In the genomic region with DNA sequence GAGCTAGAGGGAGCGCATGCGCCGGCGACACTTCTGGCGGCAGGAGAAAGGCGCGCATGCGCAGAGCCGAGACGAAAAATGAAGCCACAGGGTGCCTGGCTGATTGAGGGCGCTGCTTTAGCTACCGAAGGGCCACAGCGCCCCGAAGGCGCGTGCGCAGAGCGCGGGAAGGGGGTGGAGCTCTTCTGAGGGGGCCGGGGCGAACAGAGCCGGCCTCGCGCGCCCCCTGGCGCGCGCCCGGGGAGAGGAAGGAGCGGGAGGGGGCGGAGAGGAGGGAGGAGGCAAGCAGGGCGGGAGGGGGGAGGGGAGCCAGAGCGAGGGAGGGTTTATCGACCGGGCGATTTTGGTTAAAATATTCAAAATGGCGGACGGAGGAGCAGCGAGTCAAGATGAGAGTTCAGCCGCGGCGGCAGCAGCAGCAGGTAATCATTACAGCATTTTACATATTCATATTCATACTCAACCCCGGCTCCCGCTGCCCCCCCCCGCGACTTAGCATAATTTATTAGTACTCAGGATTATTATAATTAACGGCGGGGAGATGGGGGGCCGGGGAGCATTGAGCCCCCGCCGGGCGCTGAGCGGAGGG, we compare ENCODE assay signal across 8 cellular contexts. TPM values are rescaled to one million over a fixed set of nuclear protein-coding genes. Genes with fewer than 3 reads are reported as not detected.
DNase-seq lines count a peak whose midpoint lies in the region; ATAC-seq and TF ChIP-seq lines count a peak whose summit lies in the region.

A gene (plus strand): TSS at position 350 of the 589 bp plus-strand sequence. CDS start 12 bp downstream, at position 362.

- H3K4me1 ChIP-seq in BE2C = no peaks in the 10 kb centered on the region

- POLR2A ChIA-PET in activated CD4-positive, alpha-beta T cell treated with anti-CD3 and anti-CD28 coated beads for 36 hours (lab: Charles Lee) = interaction anchor here (0.6 to 2.9 kb wide), 20 partner anchors 9 to 1392 kb away, joined by 3 to 13 read pairs (median 4); a partner anchor contains a TSS

- CTCF ChIA-PET in activated CD4-positive, alpha-beta T cell treated with anti-CD3 and anti-CD28 coated beads for 36 hours (lab: Charles Lee) = interaction anchor here (0.6 to 2.8 kb wide), 26 partner anchors 10 to 494 kb away, joined by 3 to 28 read pairs (median 4); a partner anchor contains a TSS

- peak; percentile 55 for ATAC-seq in HG03442 (IDR thresholded peaks at IDR 0.05; ENCODE audit: unreplicated experiment)
- peak; percentile 82 for ATAC-seq in activated CD4-positive, alpha-beta T cell treated with anti-CD3 and anti-CD28 coated beads for 36 hours

- no peaks in the 10 kb centered on the region for H3K27me3 Mint-ChIP-seq in activated CD4-positive, alpha-beta T cell treated with anti-CD3 and anti-CD28 coated beads for 36 hours

- H3K36me3 Mint-ChIP-seq in activated CD4-positive, alpha-beta T cell treated with anti-CD3 and anti-CD28 coated beads for 36 hours (ENCODE audit: low read depth) = peaks cover 3% of the 10 kb centered on the region

- no peaks in the 10 kb centered on the region for H3K27me3 ChIP-seq in BE2C

- peaks cover 43% of the 10 kb centered on the region for H3K4me1 Mint-ChIP-seq in activated CD4-positive, alpha-beta T cell treated with anti-CD3 and anti-CD28 coated beads for 36 hours

- no peaks in the 10 kb centered on the region for H3K9me3 Mint-ChIP-seq in activated CD4-positive, alpha-beta T cell treated with anti-CD3 and anti-CD28 coated beads for 36 hours (ENCODE audit: low read depth)

- intact Hi-C loops in activated CD4-positive, alpha-beta T cell treated with anti-CD3 and anti-CD28 coated beads for 36 hours (cut with DNase I, micrococcal nuclease) = loop anchor here (1.0 to 10.0 kb wide), 22 partner anchors 12 to 1588 kb away; a partner anchor contains a TSS

- H3K4me3 ChIP-seq in BE2C (ENCODE audit: low read depth, low read length) = peak within 1 kb of the TSS; percentile 96
- peak within 1 kb of the TSS; percentile 96 for H3K4me3 ChIP-seq in choroid plexus epithelial cell (ENCODE audit: low read depth, low read length)

- H3K9me3 ChIP-seq in BE2C = no peaks in the 10 kb centered on the region

- no peaks in the 10 kb centered on the region for H3K36me3 ChIP-seq in BE2C

- peak within 1 kb of the TSS; percentile 99 for H3K27ac Mint-ChIP-seq in activated CD4-positive, alpha-beta T cell treated with anti-CD3 and anti-CD28 coated beads for 36 hours

- DNase-seq in BE2C (peak; percentile 98), GM19238 (ENCODE audit: insufficient read length, low spot score) (peak; percentile 72), NCI-H510A treated with DMSO at 0.1 percent for 48 hours (lab: John Stamatoyannopoulos, UW) (peak; percentile 98), choroid plexus epithelial cell (ENCODE audit: low read depth) (peak; percentile 98), kidney glomerular epithelial cell (lab: John Stamatoyannopoulos, UW) (peak; percentile 98)
- peak; percentile 99 for DNase-seq in activated CD4-positive, alpha-beta T cell treated with anti-CD3 and anti-CD28 coated beads for 36 hours
- peak; percentile 95 to 99 for DNase-seq in stimulated activated CD4-positive, alpha-beta T cell treated with anti-CD3 and anti-CD28 coated beads, Interleukin-1b, Interleukin-23, amount 100 ng/mL, for 1 hour (ENCODE audit: low read depth in 2 of 2)

- TF ChIP-seq CTCF in BE2C (IDR thresholded peaks at IDR 0.05; ENCODE audit: low read depth, low read length) = peak; percentile 63
- TF ChIP-seq CTCF in choroid plexus epithelial cell (conservative IDR thresholded peaks at IDR 0.05; ENCODE audit: low read depth, low read length) = peak; percentile 62

- peak within 1 kb of the TSS; percentile 96 for H3K4me3 Mint-ChIP-seq in activated CD4-positive, alpha-beta T cell treated with anti-CD3 and anti-CD28 coated beads for 36 hours

RNA-seq across cellular contexts. Expression of the gene that starts here (rescaled TPM):
- 4.0 TPM for polyA plus RNA-seq in BE2C (2012; ENCODE audit: insufficient read depth, insufficient read length, low read depth)
- 10 to 100 TPM; 20.3 to 21.6 TPM for total RNA-seq in activated CD4-positive, alpha-beta T cell treated with anti-CD3 and anti-CD28 coated beads for 36 hours

Comparison
In these comparisons a context has a peak if more than half of its experiments do, and no peak if none do; other contexts are left out.
1. Peak in every context shown above with its lines: DNase-seq, ATAC-seq and H3K4me3 ChIP-seq.